Comparison of ENCODE assay signal across 15 cellular contexts in the genomic region with DNA sequence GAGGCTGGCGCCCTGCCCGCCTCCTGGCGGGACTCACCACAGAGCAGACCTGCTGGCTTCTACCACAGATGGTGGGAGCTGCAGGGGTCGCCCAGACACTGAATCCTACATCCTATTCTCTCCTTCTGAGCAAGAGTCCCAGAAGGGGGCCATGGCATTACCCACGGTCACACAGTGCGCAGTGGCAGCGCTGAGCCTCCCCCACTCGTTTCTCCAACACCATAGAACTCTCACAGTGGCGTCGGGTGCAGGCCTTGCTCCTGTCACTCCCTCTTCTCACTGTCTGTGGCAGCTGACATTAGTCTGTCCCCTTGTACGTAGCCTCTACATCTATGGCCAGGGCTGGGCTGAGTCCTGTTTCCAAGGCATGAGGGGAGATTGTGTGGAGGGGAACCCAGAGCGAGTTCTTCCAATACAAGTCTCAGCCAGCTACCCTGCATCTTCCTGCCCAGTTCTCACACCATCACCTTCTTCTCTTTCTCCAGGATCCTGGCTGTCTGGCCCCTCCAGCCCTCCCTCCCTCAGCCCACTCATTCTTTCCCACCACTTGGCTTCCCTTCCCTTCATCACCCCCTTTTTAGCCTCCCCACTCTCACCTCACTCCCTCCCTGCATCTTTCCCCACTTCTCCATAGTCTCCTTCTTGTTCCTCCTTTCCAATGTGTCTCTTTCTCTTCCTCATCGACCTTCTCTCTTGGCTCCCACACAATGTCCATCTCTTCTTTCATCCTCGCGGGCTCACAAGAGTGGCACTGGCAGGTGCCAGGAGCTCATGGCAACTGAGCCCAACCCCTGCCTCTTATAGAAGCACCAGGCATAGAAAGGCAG. TPM values are rescaled to one million over a fixed set of nuclear protein-coding genes. Genes with fewer than 3 reads are reported as not detected.
DNase-seq lines count a peak whose midpoint lies in the region; ATAC-seq and TF ChIP-seq lines count a peak whose summit lies in the region.
"Had no signal": no experiment of that assay in that cellular context is flagged by ENCODE, and none has a peak within 500 bp of the region (broad histone marks: within the 10 kb centered on the region; RNA-seq: fewer than 3 reads in every experiment).

No MANE protein-coding gene starts in this region.

- H3K4me2 ChIP-seq in BLaER1 = peak overlapping the region; percentile 18

- no peak for ATAC-seq in GM18505 (IDR thresholded peaks at IDR 0.05; ENCODE audit: unreplicated experiment)
- no peak for ATAC-seq in activated CD8-positive, alpha-beta T cell treated with anti-CD3 and anti-CD28 coated beads, Interleukin-2, amount 10 ng/mL, durations not matched to agents 7 days and 5 days
- no peak for ATAC-seq in naive thymus-derived CD4-positive, alpha-beta T cell
- ATAC-seq in GM18909 (IDR thresholded peaks at IDR 0.05; ENCODE audit: poor library complexity, unreplicated experiment) = no peak

- intact Hi-C loops in naive thymus-derived CD4-positive, alpha-beta T cell (cut with micrococcal nuclease) = loop anchor here in 1 of 2 donors (10.0 kb wide), 2 partner anchors 849 to 1101 kb away; a partner anchor contains a TSS

- peaks cover 73% of the 10 kb centered on the region for H3K36me3 Mint-ChIP-seq in activated CD8-positive, alpha-beta T cell treated with anti-CD3 and anti-CD28 coated beads, Interleukin-2, amount 10 ng/mL, durations not matched to agents 7 days and 5 days (ENCODE audit: low read depth)
- H3K36me3 Mint-ChIP-seq in naive thymus-derived CD4-positive, alpha-beta T cell = peaks cover 6 to 49% (median 27%) of the 10 kb centered on the region in 5 donors

- peak overlapping the region; percentile 85 for H3K27ac Mint-ChIP-seq in activated CD8-positive, alpha-beta T cell treated with anti-CD3 and anti-CD28 coated beads, Interleukin-2, amount 10 ng/mL, durations not matched to agents 7 days and 5 days
- peak overlapping the region; percentile 56 to 99 (median 97) for H3K27ac Mint-ChIP-seq in naive thymus-derived CD4-positive, alpha-beta T cell

- 0 out of 2 replicates have a peak overlapping the region, but pooled peaks have one; percentile 12 for H3K27ac ChIP-seq in BLaER1
- peak overlapping the region; percentile 90 for H3K27ac ChIP-seq in naive thymus-derived CD4-positive, alpha-beta T cell (ENCODE audit: low read depth, low read length)

- no peaks in the 10 kb centered on the region for H3K27me3 ChIP-seq in BLaER1
- H3K27me3 ChIP-seq in naive thymus-derived CD4-positive, alpha-beta T cell (ENCODE audit: control insufficient read depth in 2 of 2, insufficient read depth in 2 of 2, low read length in 2 of 2) = no peaks in the 10 kb centered on the region

- H3K4me3 ChIP-seq in BLaER1 = no peak overlapping the region
- no peak overlapping the region for H3K4me3 ChIP-seq in naive thymus-derived CD4-positive, alpha-beta T cell (ENCODE audit: low read length)

- peak; percentile 47 for TF ChIP-seq POLR2A in GM18505 (IDR thresholded peaks at IDR 0.05; ENCODE audit: borderline replicate concordance, extremely low read depth, insufficient read depth, insufficient read length)

- POLR2A ChIA-PET in activated CD8-positive, alpha-beta T cell treated with anti-CD3 and anti-CD28 coated beads, Interleukin-2, amount 10 ng/mL, durations not matched to agents 7 days and 5 days (lab: Charles Lee) = interaction anchor here (0.7 to 2.0 kb wide), 5 partner anchors 9 to 214 kb away, joined by 3 to 6 read pairs (median 3); no protein-coding TSS in a partner anchor
- POLR2A ChIA-PET in naive thymus-derived CD4-positive, alpha-beta T cell (lab: Charles Lee) = interaction anchor here (0.7 to 14.1 kb wide), 6 partner anchors 7 to 132 kb away, joined by 3 to 319 read pairs (median 24); a partner anchor contains a TSS

- DNase-seq in activated CD8-positive, alpha-beta T cell treated with anti-CD3 and anti-CD28 coated beads, Interleukin-2, amount 10 ng/mL, durations not matched to agents 7 days and 5 days = no peak
- no peak for DNase-seq in naive thymus-derived CD4-positive, alpha-beta T cell
- DNase-seq in NOMO-1 treated with DMSO at 0.1 percent for 48 hours (lab: John Stamatoyannopoulos, UW; ENCODE audit: unreplicated experiment) (no peak), G401 (ENCODE audit: low spot score) (no peak), CD1c-positive myeloid dendritic cell (ENCODE audit: extremely low spot score) (no peak)
- DNase-seq: caudate nucleus; NCI-H446 treated with DMSO at 0.1 percent for 48 hours; stimulated activated CD4-positive, alpha-beta T cell treated with anti-CD3 and anti-CD28 coated beads, Interleukin-2, amount 100 ng/mL, for 48 hours had no signal

- no peak overlapping the region for H3K4me3 Mint-ChIP-seq in activated CD8-positive, alpha-beta T cell treated with anti-CD3 and anti-CD28 coated beads, Interleukin-2, amount 10 ng/mL, durations not matched to agents 7 days and 5 days
- H3K4me3 Mint-ChIP-seq in naive thymus-derived CD4-positive, alpha-beta T cell = peak overlapping the region in 7 of 10 donors; percentile 28 to 91 (median 70)

- H3K9ac ChIP-seq in BLaER1 = peak overlapping the region; percentile 52

- peaks cover 80% of the 10 kb centered on the region for H3K4me1 ChIP-seq in BLaER1
- H3K4me1 ChIP-seq in naive thymus-derived CD4-positive, alpha-beta T cell (ENCODE audit: control insufficient read depth in 2 of 2, insufficient read depth in 2 of 2, low read length in 2 of 2) = peaks cover 51 to 69% of the 10 kb centered on the region in 2 donors

- H3K27me3 Mint-ChIP-seq in activated CD8-positive, alpha-beta T cell treated with anti-CD3 and anti-CD28 coated beads, Interleukin-2, amount 10 ng/mL, durations not matched to agents 7 days and 5 days (ENCODE audit: low read depth) = no peaks in the 10 kb centered on the region
- H3K27me3 Mint-ChIP-seq in naive thymus-derived CD4-positive, alpha-beta T cell = no peaks in the 10 kb centered on the region

- peaks cover 82% of the 10 kb centered on the region for H3K36me3 ChIP-seq in BLaER1
- peaks cover 19 to 67% (median 34%) of the 10 kb centered on the region in 3 experiments for H3K36me3 ChIP-seq in naive thymus-derived CD4-positive, alpha-beta T cell (ENCODE audit: control insufficient read depth in 2 of 3, insufficient read depth in 3 of 3, low read length in 3 of 3)

- in situ Hi-C loops in G401 (cut with HindIII; ENCODE audit: low sequenced_read_pairs) = no loop called here

- H4K20me1 ChIP-seq in BLaER1 = peaks cover 84% of the 10 kb centered on the region

- CTCF ChIA-PET in activated CD8-positive, alpha-beta T cell treated with anti-CD3 and anti-CD28 coated beads, Interleukin-2, amount 10 ng/mL, durations not matched to agents 7 days and 5 days (lab: Charles Lee) = interaction anchor here (2.0 to 6.7 kb wide), 4 partner anchors 9 to 139 kb away, joined by 7 to 68 read pairs (median 48); a partner anchor contains a TSS
- CTCF ChIA-PET in naive thymus-derived CD4-positive, alpha-beta T cell (lab: Charles Lee) = interaction anchor here (1.1 to 2.0 kb wide), 2 partner anchors 12 to 118 kb away, joined by 3 to 4 read pairs; no protein-coding TSS in a partner anchor

- H3K9me3 ChIP-seq in BLaER1 = no peaks in the 10 kb centered on the region
- no peaks in the 10 kb centered on the region for H3K9me3 ChIP-seq in naive thymus-derived CD4-positive, alpha-beta T cell (ENCODE audit: control insufficient read depth in 2 of 3, low read length in 3 of 3)

- H3K9me3 Mint-ChIP-seq in activated CD8-positive, alpha-beta T cell treated with anti-CD3 and anti-CD28 coated beads, Interleukin-2, amount 10 ng/mL, durations not matched to agents 7 days and 5 days (ENCODE audit: insufficient read depth) = no peaks in the 10 kb centered on the region
- peaks cover 0 to 3% (median 0%) of the 10 kb centered on the region in 11 donors for H3K9me3 Mint-ChIP-seq in naive thymus-derived CD4-positive, alpha-beta T cell

- H3K4me1 Mint-ChIP-seq in activated CD8-positive, alpha-beta T cell treated with anti-CD3 and anti-CD28 coated beads, Interleukin-2, amount 10 ng/mL, durations not matched to agents 7 days and 5 days (ENCODE audit: low read depth) = peaks cover 67% of the 10 kb centered on the region
- peaks cover 51 to 77% (median 62%) of the 10 kb centered on the region in 7 donors for H3K4me1 Mint-ChIP-seq in naive thymus-derived CD4-positive, alpha-beta T cell

RNA-seq across cellular contexts. Expression of a gene that starts 5.9 kb away (rescaled TPM):
- 100 to 1,000 TPM; 165 to 182 TPM for total RNA-seq in activated CD8-positive, alpha-beta T cell treated with anti-CD3 and anti-CD28 coated beads, Interleukin-2, amount 10 ng/mL, durations not matched to agents 7 days and 5 days
- total RNA-seq in naive thymus-derived CD4-positive, alpha-beta T cell = 100 to 1,000 TPM; 126 to 303 (median 175) TPM
- 10 to 100 TPM; 49.0 to 84.7 TPM for polyA plus RNA-seq in naive thymus-derived CD4-positive, alpha-beta T cell
- 81.4 and 110 TPM in 2 replicates for total RNA-seq in G401 (2014; rRNA removed; shearing (Covaris generic))

RNA-seq across cellular contexts. Expression of a gene that starts 13.9 kb away (rescaled TPM):
- 100 to 1,000 TPM; 116 to 120 TPM for total RNA-seq in activated CD8-positive, alpha-beta T cell treated with anti-CD3 and anti-CD28 coated beads, Interleukin-2, amount 10 ng/mL, durations not matched to agents 7 days and 5 days
- total RNA-seq in naive thymus-derived CD4-positive, alpha-beta T cell = 100 to 1,000 TPM in 4 of 5 experiments, 10 to 100 TPM in 1; 93.5 to 130 (median 124) TPM
- polyA plus RNA-seq in naive thymus-derived CD4-positive, alpha-beta T cell = 10 to 100 TPM; 10.5 to 18.1 TPM
- 53.8 and 68.3 TPM in 2 replicates for total RNA-seq in G401 (2014; rRNA removed; shearing (Covaris generic))

RNA-seq across cellular contexts. Expression of a gene that starts 26.8 kb away (rescaled TPM):
- total RNA-seq in activated CD8-positive, alpha-beta T cell treated with anti-CD3 and anti-CD28 coated beads, Interleukin-2, amount 10 ng/mL, durations not matched to agents 7 days and 5 days = 10 to 100 TPM; 26.7 to 27.9 TPM
- total RNA-seq in naive thymus-derived CD4-positive, alpha-beta T cell = 10 to 100 TPM; 34.9 to 56.0 (median 41.6) TPM
- polyA plus RNA-seq in naive thymus-derived CD4-positive, alpha-beta T cell = 10 to 100 TPM; 21.8 to 24.4 TPM
- 27.1 and 34.5 TPM in 2 replicates for total RNA-seq in G401 (2014; rRNA removed; shearing (Covaris generic))

RNA-seq across cellular contexts. Expression of a gene that starts 43.1 kb away (rescaled TPM):
- total RNA-seq in activated CD8-positive, alpha-beta T cell treated with anti-CD3 and anti-CD28 coated beads, Interleukin-2, amount 10 ng/mL, durations not matched to agents 7 days and 5 days = under 1 TPM; 0.26 to 0.42 TPM
- under 1 TPM in 1 of 5 experiments, not detected in 4; 0.34 TPM for total RNA-seq in naive thymus-derived CD4-positive, alpha-beta T cell
- under 1 TPM in 1 of 2 donors, not detected in 1; 0.08 TPM for polyA plus RNA-seq in naive thymus-derived CD4-positive, alpha-beta T cell
- total RNA-seq in G401 (2014; rRNA removed; shearing (Covaris generic)) = not detected in 2 replicates
- total RNA-seq: lung microvascular endothelial cell, pulmonary artery endothelial cell, RPMI7951 had no signal

RNA-seq across cellular contexts. Expression of a gene that starts 54.3 kb away (rescaled TPM):
- not detected for total RNA-seq in activated CD8-positive, alpha-beta T cell treated with anti-CD3 and anti-CD28 coated beads, Interleukin-2, amount 10 ng/mL, durations not matched to agents 7 days and 5 days
- total RNA-seq in naive thymus-derived CD4-positive, alpha-beta T cell = under 1 TPM in 1 of 5 experiments, not detected in 4; 0.15 TPM
- polyA plus RNA-seq in naive thymus-derived CD4-positive, alpha-beta T cell = not detected
- not detected in 2 replicates for total RNA-seq in G401 (2014; rRNA removed; shearing (Covaris generic))
- total RNA-seq: lung microvascular endothelial cell, pulmonary artery endothelial cell, RPMI7951 had no signal
- polyA plus RNA-seq: esophagus had no signal
